ENCODE assay signal across 8 cellular contexts in genomic region chr11:59810189-59810910, GRCh38. TPM values are rescaled to one million over a fixed set of nuclear protein-coding genes. Genes with fewer than 3 reads are reported as not detected.
DNase-seq lines count a peak whose midpoint lies in the region; ATAC-seq and TF ChIP-seq lines count a peak whose summit lies in the region.

TSS of gene MRPL16 (minus strand) at chr11:59810778. CDS start at chr11:59810658, 120 bp downstream.

- peak within 1 kb of the TSS; percentile 92 for H3K4me2 ChIP-seq in GM23338

- peak within 1 kb of the TSS; percentile 98 for H3K27ac Mint-ChIP-seq in GM23338
- peak within 1 kb of the TSS; percentile 83 to 86 for H3K27ac Mint-ChIP-seq in natural killer cell treated with Interleukin-12 subunit alpha and Interleukin-12 subunit beta and Interleukin-15 and Interleukin-18, amount 100 ng/mL, for 72 hours

- H3K4me3 ChIP-seq in GM23338 = peak within 1 kb of the TSS; percentile 96

- peaks cover 34% of the 10 kb centered on the region for H3K4me1 ChIP-seq in GM23338 (ENCODE audit: insufficient read depth)

- H3K9me3 Mint-ChIP-seq in GM23338 = no peaks in the 10 kb centered on the region
- H3K9me3 Mint-ChIP-seq in natural killer cell treated with Interleukin-12 subunit alpha and Interleukin-12 subunit beta and Interleukin-15 and Interleukin-18, amount 100 ng/mL, for 72 hours = peaks cover 3% of the 10 kb centered on the region

- peaks cover 33% of the 10 kb centered on the region for H3K4me1 Mint-ChIP-seq in GM23338
- H3K4me1 Mint-ChIP-seq in natural killer cell treated with Interleukin-12 subunit alpha and Interleukin-12 subunit beta and Interleukin-15 and Interleukin-18, amount 100 ng/mL, for 72 hours (ENCODE audit: low read depth in 2 of 2) = peaks cover 14% of the 10 kb centered on the region in 2 donors

- peak within 1 kb of the TSS; percentile 96 for H3K4me3 Mint-ChIP-seq in GM23338
- peak within 1 kb of the TSS; percentile 91 for H3K4me3 Mint-ChIP-seq in natural killer cell treated with Interleukin-12 subunit alpha and Interleukin-12 subunit beta and Interleukin-15 and Interleukin-18, amount 100 ng/mL, for 72 hours

- peak within 1 kb of the TSS; percentile 28; the same call in 1 of the 2 replicates for H2AFZ ChIP-seq in GM23338

- DNase-seq in EL (peak; percentile 89), GM23338 (ENCODE audit: low spot score) (peak; percentile 97), LHCN-M2 (ENCODE audit: low read depth) (peak; percentile 82), RPMI7951 (ENCODE audit: low read depth) (peak; percentile 87), fibroblast of peridontal ligament (ENCODE audit: extremely low read depth) (peak; percentile 89)
- DNase-seq in activated T-helper 1 cell treated with anti-CD3 and anti-CD28 coated beads, Interleukin-2, amount 50 U/mL, for 16 hours (ENCODE audit: low read depth in 1 of 2, low spot score in 1 of 2) = peak; percentile 79 to 84
- DNase-seq in natural killer cell treated with Interleukin-12 subunit alpha and Interleukin-12 subunit beta and Interleukin-15 and Interleukin-18, amount 100 ng/mL, for 72 hours (ENCODE audit: low spot score) = peak; percentile 89
- DNase-seq in stimulated activated naive CD8-positive, alpha-beta T cell treated with anti-CD3 and anti-CD28 coated beads, Interleukin-15, Interleukin-2, amounts not matched to agents 100 U/mL and 50 U/mL, for 24 hours = peak; percentile 91

- peak; percentile 17 to 21; a peak in 1 of 4 replicates for TF ChIP-seq CTCF in GM23338 (conservative IDR thresholded peaks at IDR 0.05; ENCODE audit: low read depth in 2 of 2)

- H3K36me3 Mint-ChIP-seq in GM23338 (ENCODE audit: low read depth) = peaks cover 44% of the 10 kb centered on the region
- H3K36me3 Mint-ChIP-seq in natural killer cell treated with Interleukin-12 subunit alpha and Interleukin-12 subunit beta and Interleukin-15 and Interleukin-18, amount 100 ng/mL, for 72 hours = peaks cover 11% of the 10 kb centered on the region

- peaks cover 16% of the 10 kb centered on the region for H3K79me2 ChIP-seq in GM23338 (replicated peaks; ENCODE audit: insufficient read depth)

- peaks cover 9% of the 10 kb centered on the region for H3K27me3 Mint-ChIP-seq in GM23338 (ENCODE audit: insufficient read depth, low read depth, poor library complexity)
- no peaks in the 10 kb centered on the region for H3K27me3 Mint-ChIP-seq in natural killer cell treated with Interleukin-12 subunit alpha and Interleukin-12 subunit beta and Interleukin-15 and Interleukin-18, amount 100 ng/mL, for 72 hours

- no peaks in the 10 kb centered on the region for H3K9me2 ChIP-seq in GM23338 (ENCODE audit: insufficient read depth)

- no peaks in the 10 kb centered on the region; the same call in 1 of the 2 replicates for H4K20me1 ChIP-seq in GM23338 (replicated peaks; ENCODE audit: insufficient read depth)

- peak within 1 kb of the TSS; percentile 91 for H3K27ac ChIP-seq in GM23338 (ENCODE audit: low read depth)

- peak; percentile 98 for ATAC-seq in GM23338
- peak; percentile 98 to 99 for ATAC-seq in natural killer cell treated with Interleukin-12 subunit alpha and Interleukin-12 subunit beta and Interleukin-15 and Interleukin-18, amount 100 ng/mL, for 72 hours
- ATAC-seq in stimulated activated naive CD8-positive, alpha-beta T cell treated with anti-CD3 and anti-CD28 coated beads, Interleukin-15, Interleukin-2, amounts not matched to agents 100 U/mL and 50 U/mL, for 24 hours = peak; percentile 99

- H3F3A ChIP-seq in GM23338 (replicated peaks; ENCODE audit: low read depth) = no peaks in the 10 kb centered on the region

- no peaks in the 10 kb centered on the region for H3K27me3 ChIP-seq in GM23338 (ENCODE audit: insufficient read depth)

- H3K36me3 ChIP-seq in GM23338 (ENCODE audit: insufficient read depth) = peaks cover 33% of the 10 kb centered on the region

TF ChIP-seq in GM23338, 12 proteins besides CTCF, POLR2A, EP300 and RAD21:
- TF ChIP-seq REST (IDR thresholded peaks at IDR 0.05; ENCODE audit: unreplicated experiment) (no peak), POLR2AphosphoS5 (IDR thresholded peaks at IDR 0.05; ENCODE audit: low read depth) (peak; percentile 87), ETS1 (IDR thresholded peaks at IDR 0.05) (peak; percentile 74), CREB1 (CRISPR knock-in tag; IDR thresholded peaks at IDR 0.05; ENCODE audit: low read depth) (peak; percentile 73)

RNA-seq across cellular contexts. Expression of gene MRPL16, which starts in this region (rescaled TPM):
- total RNA-seq in GM23338 (2014; rRNA removed; shearing (Covaris generic)) = 74.8 and 77.4 TPM in 2 replicates
- polyA plus RNA-seq in GM23338 (2016; fragmentation: Nextera tagmentation; extraction: Ambion mirVana) = 149 and 176 TPM in 2 replicates
- 39.6 and 48.0 TPM in 2 replicates for total RNA-seq in LHCN-M2 (2014; rRNA removed)
- 47.2 TPM for polyA plus RNA-seq in LHCN-M2 (2012)
- total RNA-seq in RPMI7951 (2014; rRNA removed; shearing (Covaris generic)) = 60.8 and 76.6 TPM in 2 replicates
- 10 to 100 TPM; 58.7 to 75.5 TPM for total RNA-seq in natural killer cell treated with Interleukin-12 subunit alpha and Interleukin-12 subunit beta and Interleukin-15 and Interleukin-18, amount 100 ng/mL, for 72 hours

Comparison
In these comparisons a context has a peak if more than half of its experiments do, and no peak if none do; other contexts are left out.
1. Peak in every context shown above with its lines: DNase-seq, ATAC-seq, H3K4me3 ChIP-seq and H3K27ac ChIP-seq.